In genomic region chr6:109304284-109305015, GRCh38 we compare ENCODE assay signal across 9 cellular contexts.
DNase-seq lines count a peak whose midpoint lies in the region; ATAC-seq and TF ChIP-seq lines count a peak whose summit lies in the region.
"Had no signal": no experiment of that assay in that cellular context is flagged by ENCODE, and none has a peak within 500 bp of the region (broad histone marks: within the 10 kb centered on the region; RNA-seq: fewer than 3 reads in every experiment).

No MANE protein-coding gene starts in this region.

- POLR2A ChIA-PET in activated CD8-positive, alpha-beta T cell treated with anti-CD3 and anti-CD28 coated beads for 36 hours (lab: Charles Lee), result no interaction called here
- POLR2A ChIA-PET in activated CD8-positive, alpha-beta T cell treated with anti-CD3 and anti-CD28 coated beads, Interleukin-2, amount 10 ng/mL, durations not matched to agents 7 days and 5 days (lab: Charles Lee), result no interaction called here
- POLR2A ChIA-PET in MCF 10A (lab: Yijun Ruan, JAX), result interaction anchor here (1.0 kb wide), 1 partner anchor 9 kb away, joined by 3 read pairs; no protein-coding TSS in a partner anchor

- intact Hi-C loops in activated CD8-positive, alpha-beta T cell treated with anti-CD3 and anti-CD28 coated beads for 36 hours (cut with micrococcal nuclease), result no loop called here
- intact Hi-C loops in MCF 10A (cut with micrococcal nuclease), result loop anchor here (10.0 kb wide), 1 partner anchor 100 kb away; no protein-coding TSS in a partner anchor

- H3K36me3 Mint-ChIP-seq in activated CD8-positive, alpha-beta T cell treated with anti-CD3 and anti-CD28 coated beads for 36 hours (ENCODE audit: low read depth), result no peaks in the 10 kb centered on the region
- no peaks in the 10 kb centered on the region for H3K36me3 Mint-ChIP-seq in activated CD8-positive, alpha-beta T cell treated with anti-CD3 and anti-CD28 coated beads, Interleukin-2, amount 10 ng/mL, durations not matched to agents 7 days and 5 days (ENCODE audit: low read depth)
- no peaks in the 10 kb centered on the region for H3K36me3 Mint-ChIP-seq in MCF 10A (ENCODE audit: insufficient read depth, unreplicated experiment)
- H3K36me3 Mint-ChIP-seq in endodermal cell (ENCODE audit: low read depth), result no peaks in the 10 kb centered on the region

- H3K27me3 Mint-ChIP-seq in activated CD8-positive, alpha-beta T cell treated with anti-CD3 and anti-CD28 coated beads for 36 hours, result peaks cover 3% of the 10 kb centered on the region
- H3K27me3 Mint-ChIP-seq in activated CD8-positive, alpha-beta T cell treated with anti-CD3 and anti-CD28 coated beads, Interleukin-2, amount 10 ng/mL, durations not matched to agents 7 days and 5 days (ENCODE audit: low read depth), result peaks cover 11% of the 10 kb centered on the region
- H3K27me3 Mint-ChIP-seq in MCF 10A (ENCODE audit: insufficient read depth, unreplicated experiment) (no peaks in the 10 kb centered on the region), endodermal cell (ENCODE audit: insufficient read depth) (no peaks in the 10 kb centered on the region)

- H3K9me3 ChIP-seq in endodermal cell (ENCODE audit: control insufficient read depth, low read length), result no peaks in the 10 kb centered on the region

- TF ChIP-seq CTCF in activated CD8-positive, alpha-beta T cell treated with anti-CD3 and anti-CD28 coated beads for 36 hours (IDR thresholded peaks at IDR 0.05), result no peak
- no peak for TF ChIP-seq CTCF in MCF 10A (IDR thresholded peaks at IDR 0.05; ENCODE audit: unreplicated experiment)
- no peak for TF ChIP-seq CTCF in endodermal cell (conservative IDR thresholded peaks at IDR 0.05)

- DNase-seq in activated CD8-positive, alpha-beta T cell treated with anti-CD3 and anti-CD28 coated beads for 36 hours, result peak; percentile 9
- DNase-seq in activated CD8-positive, alpha-beta T cell treated with anti-CD3 and anti-CD28 coated beads, Interleukin-2, amount 10 ng/mL, durations not matched to agents 7 days and 5 days, result no peak
- DNase-seq in KG1 (lab: John Stamatoyannopoulos, UW) (peak; percentile 47), MCF 10A (ENCODE audit: unreplicated experiment) (peak; percentile 3), DMS79 treated with DMSO at 0.1 percent for 48 hours (lab: John Stamatoyannopoulos, UW) (no peak), endodermal cell (no peak)
- DNase-seq in stimulated activated CD8-positive, alpha-beta memory T cell treated with anti-CD3 and anti-CD28 coated beads, Interleukin-4, amount 100 ng/mL, for 48 hours, result peak; percentile 53
- DNase-seq: activated CD4-positive, CD25-positive, alpha-beta regulatory T cell treated with anti-CD3 and anti-CD28 coated beads, Interleukin-2, amount 50 U/mL, for 72 hours had no signal

- H3K4me1 Mint-ChIP-seq in activated CD8-positive, alpha-beta T cell treated with anti-CD3 and anti-CD28 coated beads for 36 hours (ENCODE audit: low read depth), result peaks cover 18% of the 10 kb centered on the region
- H3K4me1 Mint-ChIP-seq in activated CD8-positive, alpha-beta T cell treated with anti-CD3 and anti-CD28 coated beads, Interleukin-2, amount 10 ng/mL, durations not matched to agents 7 days and 5 days (ENCODE audit: low read depth), result peaks cover 12% of the 10 kb centered on the region
- no peaks in the 10 kb centered on the region for H3K4me1 Mint-ChIP-seq in MCF 10A (ENCODE audit: insufficient read depth, unreplicated experiment)
- H3K4me1 Mint-ChIP-seq in endodermal cell, result peaks cover 39% of the 10 kb centered on the region

- no peak overlapping the region for H3K4me3 ChIP-seq in endodermal cell (ENCODE audit: low read length)

- H3K27ac ChIP-seq in endodermal cell (ENCODE audit: low read depth, low read length), result no peak overlapping the region

- H3K27me3 ChIP-seq in endodermal cell (ENCODE audit: control insufficient read depth, insufficient read depth, low read length, poor library complexity, severe bottlenecking), result no peaks in the 10 kb centered on the region

- 78 to 100% methylated on average over 2 to 3 of the region's 3 CpGs for WGBS in endodermal cell (ENCODE audit: insufficient coverage in 1 of 2, insufficient read length in 1 of 2), 2 experiments

- H3K9ac ChIP-seq in endodermal cell (ENCODE audit: extremely low read depth, low read length, poor library complexity, severe bottlenecking), result no peak overlapping the region

- H3K4me3 Mint-ChIP-seq in activated CD8-positive, alpha-beta T cell treated with anti-CD3 and anti-CD28 coated beads for 36 hours, result no peak overlapping the region
- H3K4me3 Mint-ChIP-seq in activated CD8-positive, alpha-beta T cell treated with anti-CD3 and anti-CD28 coated beads, Interleukin-2, amount 10 ng/mL, durations not matched to agents 7 days and 5 days, result no peak overlapping the region
- H3K4me3 Mint-ChIP-seq in MCF 10A (ENCODE audit: unreplicated experiment) (no peak overlapping the region), endodermal cell (no peak overlapping the region)

- no TSS peak for BruUV-seq in MCF 10A (replicated peaks; lab: Mats Ljungman, UMichigan)

- CTCF ChIA-PET in activated CD8-positive, alpha-beta T cell treated with anti-CD3 and anti-CD28 coated beads for 36 hours (lab: Charles Lee), result interaction anchor here (1.2 to 2.6 kb wide), 2 partner anchors 12 to 80 kb away, joined by 3 to 11 read pairs; no protein-coding TSS in a partner anchor
- CTCF ChIA-PET in activated CD8-positive, alpha-beta T cell treated with anti-CD3 and anti-CD28 coated beads, Interleukin-2, amount 10 ng/mL, durations not matched to agents 7 days and 5 days (lab: Charles Lee), result no interaction called here
- CTCF ChIA-PET in MCF 10A (lab: Yijun Ruan, JAX), result interaction anchor here (0.6 kb wide), 1 partner anchor 16 kb away, joined by 3 read pairs; no protein-coding TSS in a partner anchor

- ATAC-seq in activated CD8-positive, alpha-beta T cell treated with anti-CD3 and anti-CD28 coated beads for 36 hours, result no peak
- no peak for ATAC-seq in activated CD8-positive, alpha-beta T cell treated with anti-CD3 and anti-CD28 coated beads, Interleukin-2, amount 10 ng/mL, durations not matched to agents 7 days and 5 days
- no peak for ATAC-seq in GM18873 (IDR thresholded peaks at IDR 0.05; ENCODE audit: low FRiP score, unreplicated experiment)

- no peaks in the 10 kb centered on the region for H3K9me3 Mint-ChIP-seq in activated CD8-positive, alpha-beta T cell treated with anti-CD3 and anti-CD28 coated beads for 36 hours
- H3K9me3 Mint-ChIP-seq in activated CD8-positive, alpha-beta T cell treated with anti-CD3 and anti-CD28 coated beads, Interleukin-2, amount 10 ng/mL, durations not matched to agents 7 days and 5 days (ENCODE audit: insufficient read depth), result no peaks in the 10 kb centered on the region
- H3K9me3 Mint-ChIP-seq in MCF 10A (ENCODE audit: unreplicated experiment) (no peaks in the 10 kb centered on the region), endodermal cell (no peaks in the 10 kb centered on the region)

- no peaks in the 10 kb centered on the region for H3K36me3 ChIP-seq in endodermal cell (ENCODE audit: control insufficient read depth, insufficient read depth, low read length)

- no peak overlapping the region for H3K27ac Mint-ChIP-seq in activated CD8-positive, alpha-beta T cell treated with anti-CD3 and anti-CD28 coated beads for 36 hours
- no peak overlapping the region for H3K27ac Mint-ChIP-seq in activated CD8-positive, alpha-beta T cell treated with anti-CD3 and anti-CD28 coated beads, Interleukin-2, amount 10 ng/mL, durations not matched to agents 7 days and 5 days
- H3K27ac Mint-ChIP-seq in MCF 10A (ENCODE audit: low read depth, unreplicated experiment), result no peak overlapping the region
- H3K27ac Mint-ChIP-seq in endodermal cell, result no peak overlapping the region

- H3K4me1 ChIP-seq in endodermal cell (ENCODE audit: control insufficient read depth, insufficient read depth, low read length), result peaks cover 14% of the 10 kb centered on the region

Comparison
In these comparisons a context has a peak if more than half of its experiments do, and no peak if none do; other contexts are left out.
1. DNase-seq: peak in activated CD8-positive, alpha-beta T cell treated with anti-CD3 and anti-CD28 coated beads for 36 hours (single experiment), KG1 (single experiment), MCF 10A (single experiment) and stimulated activated CD8-positive, alpha-beta memory T cell treated with anti-CD3 and anti-CD28 coated beads, Interleukin-4, amount 100 ng/mL, for 48 hours (single experiment); none in activated CD8-positive, alpha-beta T cell treated with anti-CD3 and anti-CD28 coated beads, Interleukin-2, amount 10 ng/mL, durations not matched to agents 7 days and 5 days (single experiment), DMS79 treated with DMSO at 0.1 percent for 48 hours (single experiment) and endodermal cell (single experiment).